ENCODE assay signal across 8 cellular contexts in genomic region chr20:44210422-44211176, GRCh38. TPM values are rescaled to one million over a fixed set of nuclear protein-coding genes. Genes with fewer than 3 reads are reported as not detected.
A peak's percentile ranks its signal among the peaks of the same experiment; 100 is the strongest.
DNase-seq lines count a peak whose midpoint lies in the region; ATAC-seq and TF ChIP-seq lines count a peak whose summit lies in the region.

OSER1 (minus strand) TSS chr20:44210771; CDS start chr20:44206957, 3,814 bp downstream.

- H3K27ac ChIP-seq in AG04450 (ENCODE audit: low read depth, low read length): peak within 1 kb of the TSS; percentile 89
- peak within 1 kb of the TSS; percentile 87 to 99 (median 98) for H3K27ac ChIP-seq in spleen

- peaks cover 0 to 12% (median 10%) of the 10 kb centered on the region in 6 donors for H3K36me3 ChIP-seq in spleen

- peak; percentile 86 to 95 (median 94) for TF ChIP-seq POLR2A in spleen (IDR thresholded peaks at IDR 0.05)

- H3K9me3 Mint-ChIP-seq in WTC11: no peaks in the 10 kb centered on the region
- H3K9me3 Mint-ChIP-seq in immature natural killer cell: no peaks in the 10 kb centered on the region

- H3K4me1 Mint-ChIP-seq in WTC11: peaks cover 46% of the 10 kb centered on the region
- H3K4me1 Mint-ChIP-seq in immature natural killer cell: peaks cover 50 to 64% of the 10 kb centered on the region in 2 donors

- WGBS in spleen, 5 donors: 0 to 1% (median 0%) methylated on average over 62 to 78 of the region's 78 CpGs

- H3K9me3 ChIP-seq in AG04450 (ENCODE audit: control insufficient read depth, insufficient read depth, low read length): no peaks in the 10 kb centered on the region
- H3K9me3 ChIP-seq in spleen: no peaks in the 10 kb centered on the region

- peaks cover 9% of the 10 kb centered on the region for H3K36me3 Mint-ChIP-seq in WTC11
- peaks cover 4 to 11% (median 10%) of the 10 kb centered on the region in 3 donors for H3K36me3 Mint-ChIP-seq in immature natural killer cell

- H3K4me3 ChIP-seq in AG04450 (ENCODE audit: low read depth, low read length): peak within 1 kb of the TSS; percentile 95
- H3K4me3 ChIP-seq in cardiac fibroblast (replicated peaks in 1 of 2; ENCODE audit: low read depth in 2 of 2, low read length in 2 of 2): peak within 1 kb of the TSS; percentile 80 to 96
- H3K4me3 ChIP-seq in spleen: peak within 1 kb of the TSS; percentile 76 to 99 (median 95)

- H3K27me3 ChIP-seq in AG04450 (ENCODE audit: control insufficient read depth, insufficient read depth, low read length) (no peaks in the 10 kb centered on the region), spleen (replicated peaks in 1 of 7) (no peaks in the 10 kb centered on the region)

- no peak for TF ChIP-seq CTCF in AG04450 (IDR thresholded peaks at IDR 0.05; ENCODE audit: low read depth, low read length)
- TF ChIP-seq CTCF in WTC11 (IDR thresholded peaks at IDR 0.05): no peak
- TF ChIP-seq CTCF in cardiac fibroblast (IDR thresholded peaks at IDR 0.05; ENCODE audit: low read depth, low read length): no peak
- peak in 4 of 11 experiments; percentile 17 to 51 (median 40) for TF ChIP-seq CTCF in spleen (IDR thresholded peaks at IDR 0.05 in 8 of 11, conservative IDR thresholded peaks at IDR 0.05 in 3 of 11)

- H3K27ac Mint-ChIP-seq in WTC11 (peak within 1 kb of the TSS; percentile 100), immature natural killer cell (peak within 1 kb of the TSS; percentile 95 to 99 (median 98))

- POLR2A ChIA-PET in AG04450 (lab: Yijun Ruan, JAX) (no interaction called here), WTC11 (lab: Charles Lee) (interaction anchor here (0.7 to 1.5 kb wide), 4 partner anchors 8 to 73 kb away, joined by 3 to 5 read pairs (median 4); no protein-coding TSS in a partner anchor)

- ATAC-seq in GM18909 (IDR thresholded peaks at IDR 0.05; ENCODE audit: poor library complexity, unreplicated experiment) (peak; percentile 87), HG03175 (IDR thresholded peaks at IDR 0.05; ENCODE audit: unreplicated experiment) (peak; percentile 83), WTC11 (peak; percentile 84)

- DNase-seq in AG04450 (ENCODE audit: low read depth, low spot score) (peak; percentile 92), NCI-H226 (peak; percentile 93), WTC11 (ENCODE audit: low spot score) (peak; percentile 96), cardiac fibroblast (ENCODE audit: low read depth in 2 of 2) (peak; percentile 97 to 98), immature natural killer cell (peak; percentile 98 to 99 (median 98)), spleen (peak; percentile 99)

- peaks cover 18 to 76% (median 58%) of the 10 kb centered on the region in 6 donors for H3K4me1 ChIP-seq in spleen

- CTCF ChIA-PET in AG04450 (lab: Charles Lee): interaction anchor here (1.0 kb wide), 1 partner anchor 100 kb away, joined by 4 read pairs; the partner anchor contains the start of gene FITM2
- CTCF ChIA-PET in WTC11 (lab: Charles Lee): interaction anchor here (1.0 to 2.5 kb wide), 5 partner anchors 12 to 178 kb away, joined by 4 to 6 read pairs (median 5); partner anchors contain the start of genes FITM2 and GDAP1L1

- intact Hi-C loops in spleen (cut with DNase I; ENCODE audit: low total_unique reads): loop anchor here (10.0 kb wide), 2 partner anchors 174 to 404 kb away; no protein-coding TSS in a partner anchor

- no peaks in the 10 kb centered on the region for H3K27me3 Mint-ChIP-seq in WTC11 (ENCODE audit: low read depth)
- H3K27me3 Mint-ChIP-seq in immature natural killer cell (ENCODE audit: low read depth in 3 of 3): peaks cover 14 to 16% (median 15%) of the 10 kb centered on the region in 3 donors

- H3K4me3 Mint-ChIP-seq in WTC11 (peak within 1 kb of the TSS; percentile 100), immature natural killer cell (peak within 1 kb of the TSS; percentile 90 to 96 (median 92))

TF ChIP-seq in WTC11, 78 proteins besides CTCF, POLR2A, EP300 and RAD21 (continues in another document):
- no peak for TF ChIP-seq ERG (CRISPR knock-in tag; IDR thresholded peaks at IDR 0.05)
- 0 out of 2 replicates have a peak, but pooled peaks have one; percentile 35 for TF ChIP-seq TP53 (CRISPR knock-in tag; IDR thresholded peaks at IDR 0.05)
- TF ChIP-seq, protein P1, sequence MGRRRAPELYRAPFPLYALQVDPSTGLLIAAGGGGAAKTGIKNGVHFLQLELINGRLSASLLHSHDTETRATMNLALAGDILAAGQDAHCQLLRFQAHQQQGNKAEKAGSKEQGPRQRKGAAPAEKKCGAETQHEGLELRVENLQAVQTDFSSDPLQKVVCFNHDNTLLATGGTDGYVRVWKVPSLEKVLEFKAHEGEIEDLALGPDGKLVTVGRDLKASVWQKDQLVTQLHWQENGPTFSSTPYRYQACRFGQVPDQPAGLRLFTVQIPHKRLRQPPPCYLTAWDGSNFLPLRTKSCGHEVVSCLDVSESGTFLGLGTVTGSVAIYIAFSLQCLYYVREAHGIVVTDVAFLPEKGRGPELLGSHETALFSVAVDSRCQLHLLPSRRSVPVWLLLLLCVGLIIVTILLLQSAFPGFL (CRISPR knock-in tag; IDR thresholded peaks at IDR 0.05; ENCODE audit: borderline replicate concordance): no peak; the same call in 1 of the 2 replicates
- TF ChIP-seq GRHL2 (CRISPR knock-in tag; IDR thresholded peaks at IDR 0.05; ENCODE audit: insufficient replicate concordance, severe bottlenecking): no peak
- peak; percentile 81 for TF ChIP-seq SP1 (CRISPR knock-in tag; conservative IDR thresholded peaks at IDR 0.05)
- TF ChIP-seq, protein P2, sequence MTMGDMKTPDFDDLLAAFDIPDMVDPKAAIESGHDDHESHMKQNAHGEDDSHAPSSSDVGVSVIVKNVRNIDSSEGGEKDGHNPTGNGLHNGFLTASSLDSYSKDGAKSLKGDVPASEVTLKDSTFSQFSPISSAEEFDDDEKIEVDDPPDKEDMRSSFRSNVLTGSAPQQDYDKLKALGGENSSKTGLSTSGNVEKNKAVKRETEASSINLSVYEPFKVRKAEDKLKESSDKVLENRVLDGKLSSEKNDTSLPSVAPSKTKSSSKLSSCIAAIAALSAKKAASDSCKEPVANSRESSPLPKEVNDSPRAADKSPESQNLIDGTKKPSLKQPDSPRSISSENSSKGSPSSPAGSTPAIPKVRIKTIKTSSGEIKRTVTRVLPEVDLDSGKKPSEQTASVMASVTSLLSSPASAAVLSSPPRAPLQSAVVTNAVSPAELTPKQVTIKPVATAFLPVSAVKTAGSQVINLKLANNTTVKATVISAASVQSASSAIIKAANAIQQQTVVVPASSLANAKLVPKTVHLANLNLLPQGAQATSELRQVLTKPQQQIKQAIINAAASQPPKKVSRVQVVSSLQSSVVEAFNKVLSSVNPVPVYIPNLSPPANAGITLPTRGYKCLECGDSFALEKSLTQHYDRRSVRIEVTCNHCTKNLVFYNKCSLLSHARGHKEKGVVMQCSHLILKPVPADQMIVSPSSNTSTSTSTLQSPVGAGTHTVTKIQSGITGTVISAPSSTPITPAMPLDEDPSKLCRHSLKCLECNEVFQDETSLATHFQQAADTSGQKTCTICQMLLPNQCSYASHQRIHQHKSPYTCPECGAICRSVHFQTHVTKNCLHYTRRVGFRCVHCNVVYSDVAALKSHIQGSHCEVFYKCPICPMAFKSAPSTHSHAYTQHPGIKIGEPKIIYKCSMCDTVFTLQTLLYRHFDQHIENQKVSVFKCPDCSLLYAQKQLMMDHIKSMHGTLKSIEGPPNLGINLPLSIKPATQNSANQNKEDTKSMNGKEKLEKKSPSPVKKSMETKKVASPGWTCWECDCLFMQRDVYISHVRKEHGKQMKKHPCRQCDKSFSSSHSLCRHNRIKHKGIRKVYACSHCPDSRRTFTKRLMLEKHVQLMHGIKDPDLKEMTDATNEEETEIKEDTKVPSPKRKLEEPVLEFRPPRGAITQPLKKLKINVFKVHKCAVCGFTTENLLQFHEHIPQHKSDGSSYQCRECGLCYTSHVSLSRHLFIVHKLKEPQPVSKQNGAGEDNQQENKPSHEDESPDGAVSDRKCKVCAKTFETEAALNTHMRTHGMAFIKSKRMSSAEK (CRISPR knock-in tag; IDR thresholded peaks at IDR 0.05; ENCODE audit: borderline replicate concordance): no peak
- no peak for TF ChIP-seq NR1H2 (CRISPR knock-in tag; IDR thresholded peaks at IDR 0.05)
- TF ChIP-seq NR2C2 (CRISPR knock-in tag; IDR thresholded peaks at IDR 0.05): peak; percentile 17; the same call in 1 of the 2 replicates
- no peak for TF ChIP-seq TEAD1 (CRISPR knock-in tag; IDR thresholded peaks at IDR 0.05)
- TF ChIP-seq, protein P3, sequence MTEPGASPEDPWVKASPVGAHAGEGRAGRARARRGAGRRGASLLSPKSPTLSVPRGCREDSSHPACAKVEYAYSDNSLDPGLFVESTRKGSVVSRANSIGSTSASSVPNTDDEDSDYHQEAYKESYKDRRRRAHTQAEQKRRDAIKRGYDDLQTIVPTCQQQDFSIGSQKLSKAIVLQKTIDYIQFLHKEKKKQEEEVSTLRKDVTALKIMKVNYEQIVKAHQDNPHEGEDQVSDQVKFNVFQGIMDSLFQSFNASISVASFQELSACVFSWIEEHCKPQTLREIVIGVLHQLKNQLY (CRISPR knock-in tag; IDR thresholded peaks at IDR 0.05): no peak
- TF ChIP-seq, protein P4, sequence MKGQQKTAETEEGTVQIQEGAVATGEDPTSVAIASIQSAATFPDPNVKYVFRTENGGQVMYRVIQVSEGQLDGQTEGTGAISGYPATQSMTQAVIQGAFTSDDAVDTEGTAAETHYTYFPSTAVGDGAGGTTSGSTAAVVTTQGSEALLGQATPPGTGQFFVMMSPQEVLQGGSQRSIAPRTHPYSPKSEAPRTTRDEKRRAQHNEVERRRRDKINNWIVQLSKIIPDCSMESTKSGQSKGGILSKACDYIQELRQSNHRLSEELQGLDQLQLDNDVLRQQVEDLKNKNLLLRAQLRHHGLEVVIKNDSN (CRISPR knock-in tag; IDR thresholded peaks at IDR 0.05): peak; percentile 90
- TF ChIP-seq ZNF121 (CRISPR knock-in tag; IDR thresholded peaks at IDR 0.05): no peak

RNA-seq across cellular contexts. Expression of gene OSER1, which starts in this region (rescaled TPM):
- 52.2 and 59.3 TPM in 2 replicates for polyA plus RNA-seq in AG04450 (2011; rRNA removed)
- 44.6 and 45.0 TPM in 2 replicates for polyA minus RNA-seq in AG04450 (2011; rRNA and poly(A)+ RNA removed)
- total RNA-seq in WTC11 (2021): 21.4 to 24.3 TPM (median 21.8 TPM) in 3 replicates
- 10 to 100 TPM; 37.9 to 61.4 (median 55.1) TPM for polyA plus RNA-seq in immature natural killer cell
- total RNA-seq in spleen: 10 to 100 TPM; 28.5 to 42.0 (median 36.1) TPM
- polyA plus RNA-seq in spleen: 10 to 100 TPM; 36.9 to 47.0 (median 40.6) TPM

Comparison
In these comparisons a context has a peak if more than half of its experiments do, and no peak if none do; other contexts are left out.
1. Peak in every context shown above with its lines: DNase-seq, ATAC-seq, H3K4me3 ChIP-seq and H3K27ac ChIP-seq.